ENCODE assay signal across 25 cellular contexts in the genomic region with DNA sequence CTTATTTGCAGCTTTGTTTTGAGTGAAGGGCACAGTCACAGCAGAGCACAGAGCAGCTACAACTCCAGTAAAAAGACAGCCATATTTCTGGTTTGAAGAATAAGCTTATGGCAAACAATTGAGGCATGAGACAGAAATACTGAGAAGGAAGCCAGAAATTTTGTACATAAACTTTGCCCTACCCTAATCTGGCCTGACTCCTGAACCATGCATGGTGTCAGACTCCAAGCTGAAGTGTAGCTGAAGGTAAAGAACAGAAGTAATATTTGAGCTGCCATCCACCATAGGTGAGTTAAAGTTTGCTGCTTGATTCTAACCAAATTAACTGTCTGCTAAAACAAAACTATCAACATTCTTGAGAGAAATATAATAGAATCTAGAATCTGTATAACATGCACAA.
"Had no signal": no experiment of that assay in that cellular context is flagged by ENCODE, and none has a peak within 500 bp of the region (broad histone marks: within the 10 kb centered on the region; RNA-seq: fewer than 3 reads in every experiment).

No MANE protein-coding gene starts in this region.

- H3K27ac ChIP-seq: colonic mucosa, epithelial cell of prostate, foreskin keratinocyte, gastroesophageal sphincter, heart left ventricle, hepatocyte, left lung, lower lobe of right lung had no signal

- H3K27me3 ChIP-seq: colonic mucosa, foreskin keratinocyte, gastroesophageal sphincter, heart left ventricle, hepatocyte, left lung had no signal

- H3K79me2 ChIP-seq: hepatocyte had no signal

- H3K4me2 ChIP-seq: hepatocyte had no signal

- H3K4me3 ChIP-seq: colonic mucosa, gastroesophageal sphincter, heart left ventricle, hepatocyte, left lung, lower lobe of right lung, mucosa of descending colon had no signal

- H3K36me3 ChIP-seq: colonic mucosa, gastroesophageal sphincter, heart left ventricle, left lung, lower lobe of right lung had no signal

- H2AFZ ChIP-seq: hepatocyte had no signal

- FAIRE-seq: endometrium, frontal cortex, kidney had no signal

- ATAC-seq: effector memory CD8-positive, alpha-beta T cell; esophagus mucosa; foreskin keratinocyte; gastroesophageal sphincter; heart left ventricle; left colon; left lung; lower lobe of right lung; mucosa of descending colon had no signal

- DNase-seq: colonic mucosa; cortex of kidney; effector CD8-positive, alpha-beta T cell; effector memory CD8-positive, alpha-beta T cell; endodermal cell; erythroblast; foreskin keratinocyte; heart left ventricle; hypothalamus; immature natural killer cell; islet precursor cell; kidney; kidney glomerular epithelial cell; left colon; left lung; lower lobe of right lung; mesenchymal stem cell; mucosa of descending colon; naive B cell had no signal

- H3K9me3 ChIP-seq: colonic mucosa, gastroesophageal sphincter, left lung, lower lobe of right lung, mucosa of descending colon had no signal

- H3K4me1 ChIP-seq: colonic mucosa, foreskin keratinocyte, gastroesophageal sphincter, lower lobe of right lung had no signal
